16 cellular contexts compared by ENCODE assay signal in the genomic region with DNA sequence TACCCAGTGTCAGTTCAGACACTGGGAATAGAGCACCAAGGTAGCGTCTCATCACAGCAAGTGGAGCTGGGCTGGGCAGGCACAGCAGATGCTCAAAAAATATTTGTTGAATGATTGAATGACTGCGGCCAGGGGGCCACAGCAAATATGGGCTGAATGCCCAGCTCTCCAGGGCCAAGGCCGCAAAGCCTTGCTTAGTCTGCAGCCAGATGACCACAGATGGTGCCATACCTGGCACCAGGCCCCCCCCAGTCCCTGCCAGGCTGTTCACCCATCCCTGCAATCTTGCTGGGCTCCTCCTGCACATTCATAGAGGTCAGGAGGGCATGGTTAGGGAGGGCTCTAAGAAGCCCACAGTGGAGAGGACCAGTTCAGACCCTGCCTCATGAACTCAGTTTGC. TPM values are rescaled to one million over a fixed set of nuclear protein-coding genes. Genes with fewer than 3 reads are reported as not detected.
DNase-seq lines count a peak whose midpoint lies in the region; ATAC-seq and TF ChIP-seq lines count a peak whose summit lies in the region.
"Had no signal": no experiment of that assay in that cellular context is flagged by ENCODE, and none has a peak within 500 bp of the region (broad histone marks: within the 10 kb centered on the region; RNA-seq: fewer than 3 reads in every experiment).

No MANE protein-coding gene starts in this region.

- ATAC-seq in heart left ventricle (peak; percentile 6 to 59 (median 43)), right lobe of liver (peak; percentile 90 to 93 (median 92))
- ATAC-seq: K562 had no signal

- no peak overlapping the region for H3K4me3 ChIP-seq in heart left ventricle
- H3K4me3 ChIP-seq in right lobe of liver: no peak overlapping the region
- H3K4me3 ChIP-seq: BLaER1, K562, PC-9 had no signal

- TF ChIP-seq POLR2A in heart left ventricle (IDR thresholded peaks at IDR 0.05): no peak
- no peak for TF ChIP-seq POLR2A in right lobe of liver (IDR thresholded peaks at IDR 0.05)

- WGBS in heart left ventricle, 4 donors: 45 to 74% (median 63%) methylated on average over 3 of the region's 3 CpGs
- 15% methylated on average over 2 of the region's 3 CpGs for WGBS in right lobe of liver (ENCODE audit: insufficient coverage, low coverage, low lambda C conversion rate, missing lambda C conversion rate)

- intact Hi-C loops in heart left ventricle (cut with DNase I): no loop called here
- intact Hi-C loops in cardiac septum (cut with DNase I): no loop called here
- intact Hi-C loops in right lobe of liver (cut with DNase I): no loop called here

- in situ Hi-C loops in GM13977 (cut with MboI; ENCODE audit: low pct_unique_long_range_greater_than_20kb, low sequenced_read_pairs, unreplicated experiment): no loop called here

- H3K36me3 ChIP-seq in heart left ventricle (peaks cover 0 to 84% (median 60%) of the 10 kb centered on the region in 9 donors), right lobe of liver (peaks cover 0 to 35% (median 18%) of the 10 kb centered on the region in 4 donors)

- DNase-seq in heart left ventricle (peak in 1 of 5 donors; percentile 54), cardiac septum (ENCODE audit: low spot score) (no peak), cerebellar nuclear complex (lab: John Stamatoyannopoulos, UW) (peak; percentile 35 to 63), right lobe of liver (peak; percentile 81 to 93 (median 92)), GM13977 (ENCODE audit: low spot score) (no peak), HuH-7.5 (ENCODE audit: low spot score) (no peak), DMS153 treated with DMSO at 0.1 percent for 48 hours (lab: John Stamatoyannopoulos, UW; ENCODE audit: unreplicated experiment) (no peak)
- DNase-seq: CD4-positive, alpha-beta memory T cell; DMS79; NCI-H1105; NCI-H2081; NCI-H510A; NCI-H82; PC-9 had no signal

- H3K27ac ChIP-seq in heart left ventricle: peak overlapping the region in 4 of 12 donors; percentile 40 to 80 (median 56)
- peak overlapping the region in 1 of 3 donors; percentile 53 for H3K27ac ChIP-seq in right lobe of liver
- H3K27ac ChIP-seq: BLaER1, PC-9 had no signal

- H3K4me1 ChIP-seq in heart left ventricle: peaks cover 0 to 21% (median 9%) of the 10 kb centered on the region in 12 donors
- peaks cover 0 to 19% (median 7%) of the 10 kb centered on the region in 4 donors for H3K4me1 ChIP-seq in right lobe of liver

- H3K9me3 ChIP-seq in heart left ventricle (no peaks in the 10 kb centered on the region), right lobe of liver (no peaks in the 10 kb centered on the region)
- H3K9me3 ChIP-seq: BLaER1 had no signal

- no peak for TF ChIP-seq CTCF in heart left ventricle (IDR thresholded peaks at IDR 0.05)
- peak in 1 of 4 donors; percentile 11 for TF ChIP-seq CTCF in right lobe of liver (IDR thresholded peaks at IDR 0.05)
- no peak for TF ChIP-seq CTCF in GM13977 (IDR thresholded peaks at IDR 0.05; ENCODE audit: extremely low read depth, insufficient read depth, missing control alignments)

- H3K27me3 ChIP-seq in heart left ventricle (no peaks in the 10 kb centered on the region), right lobe of liver (no peaks in the 10 kb centered on the region)
- H3K27me3 ChIP-seq: BLaER1 had no signal

RNA-seq across cellular contexts. Expression of gene ZC3H7B, which starts 32.9 kb away (rescaled TPM):
- total RNA-seq in heart left ventricle (10 to 100 TPM; 32.2 to 50.4 (median 37.1) TPM), cardiac septum (37.2 TPM), right lobe of liver (10 to 100 TPM; 26.5 to 50.1 (median 42.7) TPM)
- 10 to 100 TPM; 29.7 to 48.7 TPM for polyA plus RNA-seq in heart left ventricle

RNA-seq across cellular contexts. Expression of gene TEF, which starts 47.5 kb away (rescaled TPM):
- total RNA-seq in heart left ventricle (10 to 100 TPM in 8 of 9 donors, 1 to 10 TPM in 1; 7.2 to 35.3 (median 19.6) TPM), cardiac septum (14.0 TPM), right lobe of liver (10 to 100 TPM in 4 of 6 experiments, 1 to 10 TPM in 2; 6.1 to 28.9 (median 15.5) TPM)
- 10 to 100 TPM in 1 of 2 donors, 1 to 10 TPM in 1; 9.9 to 15.8 TPM for polyA plus RNA-seq in heart left ventricle

RNA-seq across cellular contexts. Expression of gene RANGAP1, which starts 48.2 kb away (rescaled TPM):
- total RNA-seq in heart left ventricle (10 to 100 TPM; 27.7 to 75.6 (median 35.0) TPM), cardiac septum (32.8 TPM), right lobe of liver (10 to 100 TPM; 27.4 to 56.3 (median 37.6) TPM)
- 100 to 1,000 TPM in 1 of 2 donors, 10 to 100 TPM in 1; 23.7 to 125 TPM for polyA plus RNA-seq in heart left ventricle

Comparison
In these comparisons a context has a peak if more than half of its experiments do, and no peak if none do; other contexts are left out.
1. DNase-seq: peak in cerebellar nuclear complex (2 of 2) and right lobe of liver (3 of 3); none in cardiac septum (single experiment), GM13977 (single experiment), HuH-7.5 (single experiment) and DMS153 treated with DMSO at 0.1 percent for 48 hours (single experiment).